In genomic region chr6:84912472-84913143, GRCh38 we compare ENCODE assay signal across 19 cellular contexts.
DNase-seq lines count a peak whose midpoint lies in the region; ATAC-seq and TF ChIP-seq lines count a peak whose summit lies in the region.
"Had no signal": no experiment of that assay in that cellular context is flagged by ENCODE, and none has a peak within 500 bp of the region (broad histone marks: within the 10 kb centered on the region; RNA-seq: fewer than 3 reads in every experiment).

No MANE protein-coding gene starts in this region.

- no peak for TF ChIP-seq EP300 in ovary (IDR thresholded peaks at IDR 0.05)

- H3K4me2 ChIP-seq in mesenchymal stem cell (ENCODE audit: low read length, poor library complexity, severe bottlenecking): no peak overlapping the region
- H3K4me2 ChIP-seq: BLaER1, GM23338 had no signal

- TF ChIP-seq POLR2A in body of pancreas (IDR thresholded peaks at IDR 0.05): no peak
- no peak for TF ChIP-seq POLR2A in ovary (IDR thresholded peaks at IDR 0.05)

- H3K9ac ChIP-seq in mesenchymal stem cell (ENCODE audit: low read length): no peak overlapping the region
- H3K9ac ChIP-seq: BLaER1 had no signal

- peak overlapping the region; percentile 60 for H3K27ac Mint-ChIP-seq in nephron progenitor cell
- peak overlapping the region; percentile 21 for H3K27ac Mint-ChIP-seq in progenitor cell of endocrine pancreas
- H3K27ac Mint-ChIP-seq in type B pancreatic cell: no peak overlapping the region
- H3K27ac Mint-ChIP-seq: CD4-positive, alpha-beta memory T cell; GM23338 had no signal

- TF ChIP-seq CTCF in body of pancreas (IDR thresholded peaks at IDR 0.05): no peak
- no peak for TF ChIP-seq CTCF in nephron progenitor cell (IDR thresholded peaks at IDR 0.05)
- TF ChIP-seq CTCF in progenitor cell of endocrine pancreas (IDR thresholded peaks at IDR 0.05; ENCODE audit: unreplicated experiment): no peak
- no peak for TF ChIP-seq CTCF in ovary (IDR thresholded peaks at IDR 0.05)
- no peak for TF ChIP-seq CTCF in type B pancreatic cell (conservative IDR thresholded peaks at IDR 0.05)

- no peaks in the 10 kb centered on the region for H3K9me3 ChIP-seq in body of pancreas
- H3K9me3 ChIP-seq in ovary: no peaks in the 10 kb centered on the region
- no peaks in the 10 kb centered on the region for H3K9me3 ChIP-seq in mesenchymal stem cell (ENCODE audit: control insufficient read depth, low read length)
- H3K9me3 ChIP-seq: BLaER1 had no signal

- H2BK15ac ChIP-seq in mesenchymal stem cell (ENCODE audit: low read depth, poor library complexity, severe bottlenecking): no peak overlapping the region

- H3K36me3 ChIP-seq in body of pancreas (replicated peaks in 1 of 2; ENCODE audit: insufficient read depth in 1 of 2, low read depth in 2 of 2) (no peaks in the 10 kb centered on the region), ovary (no peaks in the 10 kb centered on the region), mesenchymal stem cell (ENCODE audit: control insufficient read depth in 1 of 2, insufficient read depth in 2 of 2, low read depth in 1 of 2, low read length in 2 of 2) (no peaks in the 10 kb centered on the region)
- H3K36me3 ChIP-seq: BLaER1 had no signal

- no peak overlapping the region for H3K18ac ChIP-seq in mesenchymal stem cell (ENCODE audit: low read depth in 1 of 2, low read length in 2 of 2)

- DNase-seq in DMS53 (lab: John Stamatoyannopoulos, UW) (peak; percentile 58), body of pancreas (peak; percentile 16 to 51 (median 24)), nephron progenitor cell (no peak), progenitor cell of endocrine pancreas (ENCODE audit: low spot score, unreplicated experiment) (no peak), ovary (no peak), retina (no peak), mesenchymal stem cell (no peak), type B pancreatic cell (ENCODE audit: extremely low spot score, unreplicated experiment) (no peak)
- DNase-seq: 8988T; Calu3; CD4-positive, alpha-beta memory T cell; DMS79; GDM1; HCEC 1CT; IMR-90 had no signal

- no peak overlapping the region for H2AFZ ChIP-seq in mesenchymal stem cell (ENCODE audit: low read depth, low read length)
- H2AFZ ChIP-seq: GM23338 had no signal

- H3K14ac ChIP-seq in mesenchymal stem cell (ENCODE audit: low read length in 2 of 2): no peak overlapping the region

- H3K4ac ChIP-seq in mesenchymal stem cell (ENCODE audit: low read depth in 1 of 2, low read length in 2 of 2): no peak overlapping the region

- H2AK5ac ChIP-seq in mesenchymal stem cell (ENCODE audit: low read length, severe bottlenecking): no peak overlapping the region

- H3K36me3 Mint-ChIP-seq in nephron progenitor cell (ENCODE audit: low read depth) (no peaks in the 10 kb centered on the region), progenitor cell of endocrine pancreas (ENCODE audit: insufficient read depth) (no peaks in the 10 kb centered on the region), type B pancreatic cell (no peaks in the 10 kb centered on the region)
- H3K36me3 Mint-ChIP-seq: CD14-positive monocyte; CD4-positive, alpha-beta memory T cell had no signal

- H3K79me1 ChIP-seq in mesenchymal stem cell (replicated peaks; ENCODE audit: low read length, poor library complexity, severe bottlenecking): no peaks in the 10 kb centered on the region

- no peak overlapping the region for H4K8ac ChIP-seq in mesenchymal stem cell (ENCODE audit: low read length)

- H2BK120ac ChIP-seq in mesenchymal stem cell (ENCODE audit: low read depth, low read length): no peak overlapping the region

- no peak overlapping the region for H4K91ac ChIP-seq in mesenchymal stem cell (ENCODE audit: low read length)

- H3K27me3 ChIP-seq in body of pancreas (no peaks in the 10 kb centered on the region), ovary (no peaks in the 10 kb centered on the region), mesenchymal stem cell (ENCODE audit: control insufficient read depth in 1 of 2, insufficient read depth in 1 of 2, low read length in 2 of 2) (no peaks in the 10 kb centered on the region)
- H3K27me3 ChIP-seq: BLaER1 had no signal

- peak; percentile 72 for ATAC-seq in body of pancreas
- ATAC-seq: GM23338 had no signal

- 18 to 27% methylated on average over 10 of the region's 10 CpGs for WGBS in body of pancreas, 2 donors
- 62 to 67% (median 66%) methylated on average over 10 of the region's 10 CpGs for WGBS in ovary, 3 donors
- WGBS in mesenchymal stem cell: 80% methylated on average over 6 of the region's 10 CpGs

- peak overlapping the region in 1 of 4 donors; percentile 13 for H3K27ac ChIP-seq in body of pancreas
- H3K27ac ChIP-seq in ovary: no peak overlapping the region
- H3K27ac ChIP-seq in mesenchymal stem cell (ENCODE audit: low read length, poor library complexity, severe bottlenecking): no peak overlapping the region
- H3K27ac ChIP-seq: BLaER1, HL-60 had no signal

- no peak overlapping the region for H3K23ac ChIP-seq in mesenchymal stem cell (ENCODE audit: low read length in 2 of 2)

- intact Hi-C loops in body of pancreas (cut with DNase I): no loop called here
- intact Hi-C loops in ovary (cut with DNase I): no loop called here

- H3K4me1 ChIP-seq in body of pancreas (peaks cover 26% of the 10 kb centered on the region), ovary (ENCODE audit: insufficient read depth) (no peaks in the 10 kb centered on the region), mesenchymal stem cell (ENCODE audit: control insufficient read depth, insufficient read depth, low read depth, low read length) (no peaks in the 10 kb centered on the region)
- H3K4me1 ChIP-seq: BLaER1 had no signal

- H3K4me3 ChIP-seq in body of pancreas (no peak overlapping the region), ovary (no peak overlapping the region), mesenchymal stem cell (ENCODE audit: insufficient read depth in 1 of 2, low read depth in 1 of 2, low read length in 2 of 2) (no peak overlapping the region)
- H3K4me3 ChIP-seq: BLaER1, GM23338 had no signal

- H3K4me1 Mint-ChIP-seq in nephron progenitor cell: peaks cover 28% of the 10 kb centered on the region
- H3K4me1 Mint-ChIP-seq in progenitor cell of endocrine pancreas (ENCODE audit: low read depth): peaks cover 19% of the 10 kb centered on the region
- H3K4me1 Mint-ChIP-seq in type B pancreatic cell (ENCODE audit: unreplicated experiment): peaks cover 20% of the 10 kb centered on the region
- H3K4me1 Mint-ChIP-seq: CD14-positive monocyte; CD4-positive, alpha-beta memory T cell had no signal

- H3K27me3 Mint-ChIP-seq in nephron progenitor cell (ENCODE audit: low read depth, poor library complexity): peaks cover 6% of the 10 kb centered on the region
- no peaks in the 10 kb centered on the region for H3K27me3 Mint-ChIP-seq in progenitor cell of endocrine pancreas
- no peaks in the 10 kb centered on the region for H3K27me3 Mint-ChIP-seq in type B pancreatic cell
- H3K27me3 Mint-ChIP-seq: CD4-positive, alpha-beta memory T cell had no signal

- no peak overlapping the region for H3K4me3 Mint-ChIP-seq in nephron progenitor cell
- H3K4me3 Mint-ChIP-seq in progenitor cell of endocrine pancreas (ENCODE audit: low read depth): no peak overlapping the region
- no peak overlapping the region for H3K4me3 Mint-ChIP-seq in type B pancreatic cell
- H3K4me3 Mint-ChIP-seq: CD14-positive monocyte; CD4-positive, alpha-beta memory T cell; GM23338 had no signal

- H3K9me3 Mint-ChIP-seq in nephron progenitor cell (no peaks in the 10 kb centered on the region), progenitor cell of endocrine pancreas (ENCODE audit: low read depth) (no peaks in the 10 kb centered on the region), type B pancreatic cell (no peaks in the 10 kb centered on the region)
- H3K9me3 Mint-ChIP-seq: CD14-positive monocyte, GM23338 had no signal

- no peak overlapping the region for H2BK12ac ChIP-seq in mesenchymal stem cell (ENCODE audit: low read length in 2 of 2)

- H2BK5ac ChIP-seq in mesenchymal stem cell (ENCODE audit: low read depth, low read length, poor library complexity, severe bottlenecking): no peak overlapping the region

Comparison
In these comparisons a context has a peak if more than half of its experiments do, and no peak if none do; other contexts are left out.
1. DNase-seq: peak in DMS53 (single experiment) and body of pancreas (4 of 4); none in nephron progenitor cell (single experiment), progenitor cell of endocrine pancreas (single experiment), ovary (0 of 5), retina (single experiment), mesenchymal stem cell (single experiment) and type B pancreatic cell (single experiment).